ENCODE assay signal across 13 cellular contexts in the genomic region with DNA sequence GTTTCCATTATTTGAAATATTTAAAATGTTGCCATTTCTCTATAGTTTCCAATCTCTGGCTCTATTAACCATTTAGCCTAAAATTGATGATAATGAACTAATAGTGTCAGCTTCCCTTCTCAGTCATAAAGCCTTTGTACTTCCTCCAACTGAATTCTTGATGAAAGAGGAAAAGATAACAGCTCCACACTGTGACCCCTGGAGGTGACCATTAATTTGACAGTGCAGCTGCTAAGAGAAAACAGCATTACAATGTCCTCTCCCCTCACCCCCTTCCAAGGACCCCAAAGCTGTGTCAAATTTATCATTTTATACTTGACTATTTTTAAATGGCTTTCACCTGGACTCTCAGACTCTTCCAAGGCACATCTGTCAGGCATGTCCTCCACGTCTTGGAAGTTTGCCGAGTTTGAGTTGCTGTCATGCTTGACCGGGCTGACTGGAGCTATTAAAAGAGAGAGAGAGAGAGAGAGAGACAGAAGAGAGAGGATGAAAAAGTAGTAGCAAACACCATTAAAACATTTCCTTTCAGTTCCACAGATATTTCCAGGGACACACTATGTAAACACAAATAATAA.
A peak's percentile ranks its signal among the peaks of the same experiment; 100 is the strongest.
DNase-seq lines count a peak whose midpoint lies in the region; TF ChIP-seq lines count a peak whose summit lies in the region.
"Had no signal": no experiment of that assay in that cellular context is flagged by ENCODE, and none has a peak within 500 bp of the region (broad histone marks: within the 10 kb centered on the region; RNA-seq: fewer than 3 reads in every experiment).

No MANE protein-coding gene starts in this region.

- intact Hi-C loops in A673 (cut with micrococcal nuclease; ENCODE audit: unreplicated experiment) = no loop called here
- intact Hi-C loops in CD14-positive monocyte (cut with micrococcal nuclease) = no loop called here

- H3K27ac Mint-ChIP-seq in CD14-positive monocyte = no peak overlapping the region
- H3K27ac Mint-ChIP-seq: activated CD4-positive, alpha-beta T cell treated with anti-CD3 and anti-CD28 coated beads for 36 hours; stimulated activated memory B cell treated with anti-CD40 and anti-IgM and Interleukin-4, amounts not matched to agents 10 μg/mL and 1 μg/mL and 100 μg/mL, for 72 hours had no signal

- H3K4me1 Mint-ChIP-seq in CD14-positive monocyte = no peaks in the 10 kb centered on the region
- H3K4me1 Mint-ChIP-seq: activated CD4-positive, alpha-beta T cell treated with anti-CD3 and anti-CD28 coated beads for 36 hours; stimulated activated memory B cell treated with anti-CD40 and anti-IgM and Interleukin-4, amounts not matched to agents 10 μg/mL and 1 μg/mL and 100 μg/mL, for 72 hours had no signal

- H3K4me3 ChIP-seq in A673 (ENCODE audit: low read depth, low read length, poor library complexity, severe bottlenecking) (no peak overlapping the region), epithelial cell of esophagus (ENCODE audit: low read length) (no peak overlapping the region), MM.1S (ENCODE audit: low read length) (no peak overlapping the region)

- no peak overlapping the region for H3K4me2 ChIP-seq in MM.1S (ENCODE audit: low read depth, low read length)

- no peak overlapping the region for H3K9ac ChIP-seq in MM.1S (ENCODE audit: low read length)

- no peaks in the 10 kb centered on the region for H3K79me2 ChIP-seq in MM.1S (ENCODE audit: low read length)

- no peak overlapping the region for H2AFZ ChIP-seq in MM.1S (ENCODE audit: low read length)

- BruUV-seq in A673 (replicated peaks; lab: Mats Ljungman, UMichigan) = no TSS peak

- H3K4me3 Mint-ChIP-seq in CD14-positive monocyte = no peak overlapping the region
- H3K4me3 Mint-ChIP-seq: activated CD4-positive, alpha-beta T cell treated with anti-CD3 and anti-CD28 coated beads for 36 hours; stimulated activated memory B cell treated with anti-CD40 and anti-IgM and Interleukin-4, amounts not matched to agents 10 μg/mL and 1 μg/mL and 100 μg/mL, for 72 hours had no signal

- H3K27me3 Mint-ChIP-seq in CD14-positive monocyte (ENCODE audit: low read depth in 3 of 3) = no peaks in the 10 kb centered on the region
- H3K27me3 Mint-ChIP-seq: activated CD4-positive, alpha-beta T cell treated with anti-CD3 and anti-CD28 coated beads for 36 hours; stimulated activated memory B cell treated with anti-CD40 and anti-IgM and Interleukin-4, amounts not matched to agents 10 μg/mL and 1 μg/mL and 100 μg/mL, for 72 hours had no signal

- H3K9me2 ChIP-seq in MM.1S (replicated peaks; ENCODE audit: insufficient read depth, low read length) = no peaks in the 10 kb centered on the region

- H3F3A ChIP-seq in MM.1S (ENCODE audit: insufficient read depth, low read length) = no peaks in the 10 kb centered on the region

- peaks cover 0 to 2% (median 0%) of the 10 kb centered on the region in 7 donors for H3K9me3 Mint-ChIP-seq in CD14-positive monocyte
- H3K9me3 Mint-ChIP-seq: stimulated activated memory B cell treated with anti-CD40 and anti-IgM and Interleukin-4, amounts not matched to agents 10 μg/mL and 1 μg/mL and 100 μg/mL, for 72 hours had no signal

- H3K27me3 ChIP-seq in A673 (replicated peaks; ENCODE audit: insufficient read depth, low read depth, low read length, poor library complexity) (no peaks in the 10 kb centered on the region), MM.1S (replicated peaks; ENCODE audit: insufficient read depth, low read length) (no peaks in the 10 kb centered on the region)

- H4K20me1 ChIP-seq in MM.1S (ENCODE audit: insufficient read depth, low read length) = no peaks in the 10 kb centered on the region

- H3K9me3 ChIP-seq in A673 (ENCODE audit: low read depth, low read length, poor library complexity, severe bottlenecking) (no peaks in the 10 kb centered on the region), MM.1S (replicated peaks; ENCODE audit: insufficient read depth, low read length) (no peaks in the 10 kb centered on the region)

- POLR2A ChIA-PET in A673 (lab: Charles Lee; ENCODE audit: low non-redundant PET) = no interaction called here

- TF ChIP-seq CTCF in A673 (conservative IDR thresholded peaks at IDR 0.05; ENCODE audit: low read depth, low read length) (no peak), epithelial cell of esophagus (IDR thresholded peaks at IDR 0.05; ENCODE audit: insufficient read depth, low read depth, low read length, missing control alignments) (no peak), MM.1S (IDR thresholded peaks at IDR 0.05; ENCODE audit: low read length) (no peak), CD14-positive monocyte (IDR thresholded peaks at IDR 0.05) (no peak)

- H3K36me3 Mint-ChIP-seq in CD14-positive monocyte = no peaks in the 10 kb centered on the region
- H3K36me3 Mint-ChIP-seq: stimulated activated memory B cell treated with anti-CD40 and anti-IgM and Interleukin-4, amounts not matched to agents 10 μg/mL and 1 μg/mL and 100 μg/mL, for 72 hours had no signal

- DNase-seq in A673 (ENCODE audit: low spot score) = peak; percentile 4
- DNase-seq in DMS79 treated with DMSO at 0.1 percent for 48 hours (lab: John Stamatoyannopoulos, UW) = peak; percentile 87
- DNase-seq in NCI-H446 treated with DMSO at 0.1 percent for 48 hours (lab: John Stamatoyannopoulos, UW) = peak; percentile 25
- peak; percentile 24 for DNase-seq in epithelial cell of esophagus (ENCODE audit: low read depth)
- DNase-seq in DMS114 treated with DMSO at 0.1 percent for 48 hours (lab: John Stamatoyannopoulos, UW; ENCODE audit: unreplicated experiment) = no peak
- DNase-seq in MM.1S = no peak
- no peak for DNase-seq in CD14-positive monocyte (ENCODE audit: low spot score)
- DNase-seq in AML-193 (lab: John Stamatoyannopoulos, UW) = no peak
- DNase-seq: activated CD4-positive, alpha-beta T cell treated with anti-CD3 and anti-CD28 coated beads for 36 hours; activated T-cell treated with anti-CD3 and anti-CD28 coated beads, Interleukin-2, amount 50 U/mL, for 48 hours; dermis blood vessel endothelial cell; stimulated activated CD4-positive, alpha-beta T cell treated with anti-CD3 and anti-CD28 coated beads, Interleukin-4, amount 100 ng/mL, for 1 hour had no signal

- CTCF ChIA-PET in A673 (lab: Charles Lee) = no interaction called here

- H3K4me1 ChIP-seq in A673 (ENCODE audit: insufficient read depth, low read length, poor library complexity, severe bottlenecking) = no peaks in the 10 kb centered on the region
- H3K4me1 ChIP-seq in MM.1S (ENCODE audit: low read length) = no peaks in the 10 kb centered on the region

- H3K36me3 ChIP-seq in A673 (ENCODE audit: insufficient read depth, low read length, poor library complexity, severe bottlenecking) (no peaks in the 10 kb centered on the region), MM.1S (replicated peaks; ENCODE audit: insufficient read depth, low read length) (no peaks in the 10 kb centered on the region)

- H3K27ac ChIP-seq in A673 (ENCODE audit: low read depth, low read length, poor library complexity, severe bottlenecking) (no peak overlapping the region), MM.1S (ENCODE audit: low read length) (no peak overlapping the region)

Comparison
In these comparisons a context has a peak if more than half of its experiments do, and no peak if none do; other contexts are left out.
1. DNase-seq: peak in A673 (single experiment), DMS79 treated with DMSO at 0.1 percent for 48 hours (single experiment), NCI-H446 treated with DMSO at 0.1 percent for 48 hours (single experiment) and epithelial cell of esophagus (single experiment); none in DMS114 treated with DMSO at 0.1 percent for 48 hours (single experiment), MM.1S (single experiment), CD14-positive monocyte (single experiment) and AML-193 (0 of 2).